Comparison of ENCODE assay signal across 15 cellular contexts in genomic region chr3:129320825-129321487, GRCh38. TPM values are rescaled to one million over a fixed set of nuclear protein-coding genes. Genes with fewer than 3 reads are reported as not detected.
DNase-seq lines count a peak whose midpoint lies in the region; ATAC-seq and TF ChIP-seq lines count a peak whose summit lies in the region.
"Had no signal": no experiment of that assay in that cellular context is flagged by ENCODE, and none has a peak within 500 bp of the region (broad histone marks: within the 10 kb centered on the region; RNA-seq: fewer than 3 reads in every experiment).

No MANE protein-coding gene starts in this region.

- H2BK120ac ChIP-seq in IMR-90 (ENCODE audit: low read depth, low read length) = no peak overlapping the region

- H3K27ac ChIP-seq in IMR-90 (ENCODE audit: insufficient read depth, low read length) (no peak overlapping the region), sigmoid colon (no peak overlapping the region)
- H3K27ac ChIP-seq: BLaER1 treated with 17β-estradiol and CSF1 and Interleukin-3, amounts not matched to agents 10 nM and 100 nM; GM23248 had no signal

- H3K4me3 ChIP-seq in H7 (ENCODE audit: insufficient read depth, low read depth, low read length) (no peak overlapping the region), IMR-90 (ENCODE audit: insufficient read depth, low read depth, low read length) (no peak overlapping the region), sigmoid colon (no peak overlapping the region)
- H3K4me3 ChIP-seq: BLaER1 treated with 17β-estradiol and CSF1 and Interleukin-3, amounts not matched to agents 10 nM and 100 nM; GM23248; HAP-1 had no signal

- H3K14ac ChIP-seq in IMR-90 (replicated peaks; ENCODE audit: low read depth, low read length) = no peak overlapping the region

- CTCF ChIA-PET in IMR-90 (lab: Yijun Ruan, JAX) = no interaction called here

- intact Hi-C loops in IMR-90 (cut with micrococcal nuclease) = no loop called here
- intact Hi-C loops in sigmoid colon (cut with DNase I) = no loop called here

- no peak overlapping the region for H2BK5ac ChIP-seq in IMR-90 (ENCODE audit: low read depth, low read length, poor library complexity, severe bottlenecking)

- TF ChIP-seq CTCF in IMR-90 (conservative IDR thresholded peaks at IDR 0.05; ENCODE audit: low read depth, low read length) = no peak
- TF ChIP-seq CTCF in sigmoid colon (IDR thresholded peaks at IDR 0.05) = no peak

- no peak overlapping the region for H3K23ac ChIP-seq in IMR-90 (ENCODE audit: low read depth, low read length)

- no peak overlapping the region for H3K56ac ChIP-seq in IMR-90 (ENCODE audit: extremely low read depth, insufficient read depth, low read length)

- H2AFZ ChIP-seq in IMR-90 (replicated peaks; ENCODE audit: low read length, poor library complexity) = peak overlapping the region; percentile 10
- H2AFZ ChIP-seq: GM23248 had no signal

- peaks cover 8% of the 10 kb centered on the region; the same call in 1 of the 2 replicates for H3K9me1 ChIP-seq in IMR-90 (ENCODE audit: insufficient read depth, low read length)

- peaks cover 3% of the 10 kb centered on the region; the same call in 1 of the 2 replicates for H3K4me1 ChIP-seq in IMR-90 (ENCODE audit: control insufficient read depth, insufficient read depth, low read length)
- H3K4me1 ChIP-seq in sigmoid colon = peaks cover 2 to 13% (median 9%) of the 10 kb centered on the region in 4 donors
- H3K4me1 ChIP-seq: HAP-1 had no signal

- no TSS peak for BruUV-seq in IMR-90 (replicated peaks; lab: Mats Ljungman, UMichigan)

- H3K27me3 ChIP-seq in H7 (ENCODE audit: control insufficient read depth, insufficient read depth, low read length) (no peaks in the 10 kb centered on the region), IMR-90 (ENCODE audit: control insufficient read depth, insufficient read depth, low read length) (no peaks in the 10 kb centered on the region), sigmoid colon (no peaks in the 10 kb centered on the region)
- H3K27me3 ChIP-seq: BLaER1 treated with 17β-estradiol and CSF1 and Interleukin-3, amounts not matched to agents 10 nM and 100 nM had no signal

- ATAC-seq in IMR-90 (ENCODE audit: low read depth) (no peak), HG03097 (IDR thresholded peaks at IDR 0.05; ENCODE audit: low FRiP score, unreplicated experiment) (no peak), HG02938 (IDR thresholded peaks at IDR 0.05; ENCODE audit: unreplicated experiment) (no peak)

- no peak overlapping the region for H4K8ac ChIP-seq in IMR-90 (ENCODE audit: low read depth in 2 of 2, low read length in 2 of 2)

- H3K9ac ChIP-seq in IMR-90 (ENCODE audit: low read depth, low read length) = no peak overlapping the region
- H3K9ac ChIP-seq: BLaER1 treated with 17β-estradiol and CSF1 and Interleukin-3, amounts not matched to agents 10 nM and 100 nM; GM23248 had no signal

- no peak overlapping the region for H3K18ac ChIP-seq in IMR-90 (ENCODE audit: low read depth, low read length)

- H3K9me3 ChIP-seq in IMR-90 (ENCODE audit: control insufficient read depth, insufficient read depth, low read length) (no peaks in the 10 kb centered on the region), sigmoid colon (no peaks in the 10 kb centered on the region)
- H3K9me3 ChIP-seq: BLaER1 treated with 17β-estradiol and CSF1 and Interleukin-3, amounts not matched to agents 10 nM and 100 nM; HAP-1 had no signal

- dilution Hi-C loops in IMR-90 (cut with HindIII; ENCODE audit: low sequenced_read_pairs, unreplicated experiment) = no loop called here

- no peak overlapping the region for H4K5ac ChIP-seq in IMR-90 (ENCODE audit: low read depth, low read length)

- H3K4me2 ChIP-seq in IMR-90 (ENCODE audit: low read depth, low read length) = no peak overlapping the region
- H3K4me2 ChIP-seq: BLaER1 treated with 17β-estradiol and CSF1 and Interleukin-3, amounts not matched to agents 10 nM and 100 nM had no signal

- H2BK20ac ChIP-seq in IMR-90 (ENCODE audit: low read depth, low read length) = no peak overlapping the region

- H4K20me1 ChIP-seq in IMR-90 (ENCODE audit: insufficient read depth, low read length) = no peaks in the 10 kb centered on the region

- H3K4ac ChIP-seq in IMR-90 (ENCODE audit: low read depth, low read length) = no peak overlapping the region

- POLR2A ChIA-PET in IMR-90 (lab: Charles Lee; ENCODE audit: unreplicated experiment) = no interaction called here

- no peak for TF ChIP-seq RAD21 in IMR-90 (IDR thresholded peaks at IDR 0.05; ENCODE audit: low read length)

- DNase-seq in H7 (peak; percentile 22), IMR-90 (no peak), erythroblast (lab: John Stamatoyannopoulos, UW) (no peak), sigmoid colon (peak; percentile 30), NCI-H345 (lab: John Stamatoyannopoulos, UW) (no peak)
- DNase-seq: ACHN; CD4-positive, CD25-positive, alpha-beta regulatory T cell; DMS53; GF-D8; GM23248; HFFc6 had no signal

- H2AK9ac ChIP-seq in IMR-90 (replicated peaks; ENCODE audit: low read depth, low read length, poor library complexity) = peak overlapping the region; percentile 39

- in situ Hi-C loops in IMR-90 (cut with MboI; ENCODE audit: low sequenced_read_pairs) = no loop called here

- 93 to 100% methylated on average over 4 to 7 of the region's 7 CpGs for WGBS in IMR-90 (ENCODE audit: extremely low coverage in 2 of 2, insufficient read length in 1 of 2), 2 experiments
- WGBS in sigmoid colon, 2 donors = 93 to 95% methylated on average over 7 of the region's 7 CpGs

- no peak for TF ChIP-seq POLR2A in IMR-90 (IDR thresholded peaks at IDR 0.05; ENCODE audit: low read depth, low read length)
- TF ChIP-seq POLR2A in erythroblast (IDR thresholded peaks at IDR 0.05; ENCODE audit: low read length) = peak; percentile 24
- TF ChIP-seq POLR2A in sigmoid colon (IDR thresholded peaks at IDR 0.05) = no peak

- H4K91ac ChIP-seq in IMR-90 (ENCODE audit: insufficient read depth, low read depth, low read length) = no peak overlapping the region

- no peak for TF ChIP-seq EP300 in sigmoid colon (IDR thresholded peaks at IDR 0.05)

- H2BK15ac ChIP-seq in IMR-90 (ENCODE audit: low read depth, low read length) = no peak overlapping the region

- peaks cover 0 to 19% of the 10 kb centered on the region in 2 experiments; a peak in 3 of 4 replicates for H3K79me1 ChIP-seq in IMR-90 (ENCODE audit: low read depth in 1 of 2, low read length in 2 of 2)

- no peak overlapping the region for H2AK5ac ChIP-seq in IMR-90 (ENCODE audit: low read depth, low read length)

- peaks cover 2% of the 10 kb centered on the region; the same call in 1 of the 2 replicates for H3K36me3 ChIP-seq in H7 (replicated peaks; ENCODE audit: control insufficient read depth, insufficient read depth, low read length)
- peaks cover 8% of the 10 kb centered on the region for H3K36me3 ChIP-seq in IMR-90 (ENCODE audit: control insufficient read depth, insufficient read depth, low read length)
- peaks cover 0 to 29% (median 0%) of the 10 kb centered on the region in 4 donors for H3K36me3 ChIP-seq in sigmoid colon
- H3K36me3 ChIP-seq: HAP-1 had no signal

TF ChIP-seq in IMR-90, 13 proteins besides CTCF, POLR2A, EP300 and RAD21:
- TF ChIP-seq MXI1 (IDR thresholded peaks at IDR 0.05; ENCODE audit: borderline replicate concordance, low read depth, low read length) (no peak), CHD1 (IDR thresholded peaks at IDR 0.05; ENCODE audit: low read depth, low read length) (no peak), RFX5 (IDR thresholded peaks at IDR 0.05; ENCODE audit: low read depth, low read length) (no peak), SMC3 (IDR thresholded peaks at IDR 0.05; ENCODE audit: low read depth, low read length) (no peak), CEBPB (IDR thresholded peaks at IDR 0.05; ENCODE audit: low read depth, low read length) (no peak), USF2 (IDR thresholded peaks at IDR 0.05; ENCODE audit: low read depth, low read length) (no peak), MAFK (IDR thresholded peaks at IDR 0.05; ENCODE audit: low read depth, low read length) (no peak), RCOR1 (IDR thresholded peaks at IDR 0.05; ENCODE audit: insufficient replicate concordance, low read length) (no peak), MAZ (IDR thresholded peaks at IDR 0.05; ENCODE audit: borderline replicate concordance, low read depth, low read length) (no peak)

RNA-seq across cellular contexts. Expression of gene HMCES, which starts 42.3 kb away (rescaled TPM):
- total RNA-seq in H7 (2014; rRNA removed; shearing (Covaris generic)) = 28.1 and 32.0 TPM in 2 replicates
- 25.8 and 26.0 TPM in 2 replicates for total RNA-seq in IMR-90 (2012; rRNA removed)
- polyA plus RNA-seq in IMR-90 (2012; rRNA removed) = 25.9 and 30.5 TPM in 2 replicates
- 16.8 and 25.4 TPM in 2 replicates for polyA plus RNA-seq in IMR-90 (2012; cell fraction: cytosol; rRNA removed)
- 11.2 and 17.5 TPM in 2 replicates for polyA plus RNA-seq in IMR-90 (2012; cell fraction: nucleus; rRNA removed; ENCODE audit: low replicate concordance)
- total RNA-seq in sigmoid colon = 10 to 100 TPM; 15.2 to 22.5 (median 20.2) TPM
- 10 to 100 TPM; 21.6 to 41.2 (median 25.4) TPM for polyA plus RNA-seq in sigmoid colon

Comparison
In these comparisons a context has a peak if more than half of its experiments do, and no peak if none do; other contexts are left out.
1. DNase-seq: peak in H7 (single experiment) and sigmoid colon (single experiment); none in IMR-90 (single experiment), erythroblast (0 of 2) and NCI-H345 (single experiment).